Comparison of ENCODE assay signal across 1 cellular context in the genomic region with DNA sequence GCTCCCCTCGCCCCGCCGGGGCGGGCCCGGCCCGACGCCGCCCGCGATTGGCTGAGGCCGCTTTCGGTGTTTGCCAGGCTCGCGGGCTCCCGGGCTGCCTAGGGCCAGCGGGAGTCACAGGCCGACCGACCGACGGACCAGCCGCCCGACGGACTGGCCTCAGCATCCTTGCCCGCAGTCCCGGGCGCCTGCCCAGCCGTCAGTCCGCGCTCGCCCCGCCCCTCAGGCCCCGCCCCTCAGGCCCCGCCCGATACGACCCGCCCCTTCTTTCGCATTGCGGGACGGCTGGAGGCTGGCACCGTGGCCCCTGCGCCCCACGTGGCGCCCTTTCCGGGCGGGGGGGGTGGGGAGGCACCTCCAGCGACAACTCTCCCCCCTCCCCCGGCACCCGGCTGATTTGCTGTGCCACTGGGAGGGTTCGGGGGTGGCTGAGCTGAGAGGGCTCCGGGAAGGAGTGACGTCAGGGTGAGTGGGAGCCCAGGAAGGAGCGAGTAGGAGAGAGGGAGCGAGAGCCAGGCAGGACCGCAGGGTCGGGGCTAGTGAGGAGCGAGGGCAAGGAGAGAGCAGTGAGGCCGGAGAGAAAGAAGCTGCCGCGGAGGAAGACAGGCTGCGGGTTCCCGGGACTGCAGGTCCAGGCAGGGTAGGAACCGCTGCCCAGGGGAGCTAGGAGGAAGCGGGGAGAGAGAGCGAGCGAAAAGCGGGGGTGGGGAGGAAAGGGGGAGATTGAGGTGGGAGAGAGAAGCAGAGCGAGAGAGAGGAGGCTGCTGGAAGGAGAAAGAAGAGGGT.
TF ChIP-seq lines count a peak whose summit lies in the region.

A gene with protein sequence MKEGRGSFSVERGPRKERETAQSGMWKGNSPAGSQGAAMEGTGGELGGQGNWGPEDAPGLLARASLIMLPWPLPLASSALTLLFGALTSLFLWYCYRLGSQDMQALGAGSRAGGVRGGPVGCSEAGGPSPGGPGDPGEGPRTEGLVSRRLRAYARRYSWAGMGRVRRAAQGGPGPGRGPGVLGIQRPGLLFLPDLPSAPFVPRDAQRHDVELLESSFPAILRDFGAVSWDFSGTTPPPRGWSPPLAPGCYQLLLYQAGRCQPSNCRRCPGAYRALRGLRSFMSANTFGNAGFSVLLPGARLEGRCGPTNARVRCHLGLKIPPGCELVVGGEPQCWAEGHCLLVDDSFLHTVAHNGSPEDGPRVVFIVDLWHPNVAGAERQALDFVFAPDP (plus strand): TSS at position 387 of the 786 bp plus-strand sequence. CDS start 484 bp downstream, outside the sequence.

TF ChIP-seq in HepG2, 621 proteins besides CTCF, POLR2A, EP300 and RAD21 (continued from another document and continues in another):
- TF ChIP-seq, protein P1, sequence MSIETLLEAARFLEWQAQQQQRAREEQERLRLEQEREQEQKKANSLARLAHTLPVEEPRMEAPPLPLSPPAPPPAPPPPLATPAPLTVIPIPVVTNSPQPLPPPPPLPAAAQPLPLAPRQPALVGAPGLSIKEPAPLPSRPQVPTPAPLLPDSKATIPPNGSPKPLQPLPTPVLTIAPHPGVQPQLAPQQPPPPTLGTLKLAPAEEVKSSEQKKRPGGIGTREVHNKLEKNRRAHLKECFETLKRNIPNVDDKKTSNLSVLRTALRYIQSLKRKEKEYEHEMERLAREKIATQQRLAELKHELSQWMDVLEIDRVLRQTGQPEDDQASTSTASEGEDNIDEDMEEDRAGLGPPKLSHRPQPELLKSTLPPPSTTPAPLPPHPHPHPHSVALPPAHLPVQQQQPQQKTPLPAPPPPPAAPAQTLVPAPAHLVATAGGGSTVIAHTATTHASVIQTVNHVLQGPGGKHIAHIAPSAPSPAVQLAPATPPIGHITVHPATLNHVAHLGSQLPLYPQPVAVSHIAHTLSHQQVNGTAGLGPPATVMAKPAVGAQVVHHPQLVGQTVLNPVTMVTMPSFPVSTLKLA (IDR thresholded peaks at IDR 0.05), result peak; percentile 60; the same call in 1 of the 2 replicates
- no peak for TF ChIP-seq KAT2B (IDR thresholded peaks at IDR 0.05; ENCODE audit: borderline replicate concordance, low read depth, low read length)
- TF ChIP-seq HES4 (CRISPR knock-in tag; IDR thresholded peaks at IDR 0.05; ENCODE audit: borderline replicate concordance), result peak; percentile 95
- TF ChIP-seq, protein P2, sequence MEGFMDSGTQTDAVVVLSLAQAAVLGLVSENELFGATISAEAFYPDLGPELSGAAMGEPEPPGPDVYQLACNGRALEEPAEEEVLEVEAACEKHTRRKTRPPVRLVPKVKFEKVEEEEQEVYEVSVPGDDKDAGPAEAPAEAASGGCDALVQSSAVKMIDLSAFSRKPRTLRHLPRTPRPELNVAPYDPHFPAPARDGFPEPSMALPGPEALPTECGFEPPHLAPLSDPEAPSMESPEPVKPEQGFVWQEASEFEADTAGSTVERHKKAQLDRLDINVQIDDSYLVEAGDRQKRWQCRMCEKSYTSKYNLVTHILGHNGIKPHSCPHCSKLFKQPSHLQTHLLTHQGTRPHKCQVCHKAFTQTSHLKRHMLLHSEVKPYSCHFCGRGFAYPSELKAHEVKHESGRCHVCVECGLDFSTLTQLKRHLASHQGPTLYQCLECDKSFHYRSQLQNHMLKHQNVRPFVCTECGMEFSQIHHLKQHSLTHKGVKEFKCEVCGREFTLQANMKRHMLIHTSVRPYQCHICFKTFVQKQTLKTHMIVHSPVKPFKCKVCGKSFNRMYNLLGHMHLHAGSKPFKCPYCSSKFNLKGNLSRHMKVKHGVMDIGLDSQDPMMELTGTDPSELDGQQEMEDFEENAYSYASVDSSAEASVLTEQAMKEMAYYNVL (CRISPR knock-in tag; IDR thresholded peaks at IDR 0.05; ENCODE audit: borderline replicate concordance), result no peak; the same call in 1 of the 2 replicates
- peak; percentile 93 for TF ChIP-seq ZNF780A (CRISPR knock-in tag; IDR thresholded peaks at IDR 0.05)
- 0 out of 2 replicates have a peak, but pooled peaks have one; percentile 41 for TF ChIP-seq ZNF784 (CRISPR knock-in tag; IDR thresholded peaks at IDR 0.05; ENCODE audit: borderline replicate concordance)
- TF ChIP-seq ZNF280B (CRISPR knock-in tag; IDR thresholded peaks at IDR 0.05; ENCODE audit: borderline replicate concordance), result no peak
- no peak for TF ChIP-seq ATM (IDR thresholded peaks at IDR 0.05; ENCODE audit: borderline replicate concordance)
- peak; percentile 98 for TF ChIP-seq PTBP1 (IDR thresholded peaks at IDR 0.05; ENCODE audit: low read depth, low read length, poor library complexity, severe bottlenecking)
- TF ChIP-seq RARG (CRISPR knock-in tag; IDR thresholded peaks at IDR 0.05; ENCODE audit: low read depth), result peak; percentile 62; the same call in 1 of the 2 replicates
- TF ChIP-seq, protein P3, sequence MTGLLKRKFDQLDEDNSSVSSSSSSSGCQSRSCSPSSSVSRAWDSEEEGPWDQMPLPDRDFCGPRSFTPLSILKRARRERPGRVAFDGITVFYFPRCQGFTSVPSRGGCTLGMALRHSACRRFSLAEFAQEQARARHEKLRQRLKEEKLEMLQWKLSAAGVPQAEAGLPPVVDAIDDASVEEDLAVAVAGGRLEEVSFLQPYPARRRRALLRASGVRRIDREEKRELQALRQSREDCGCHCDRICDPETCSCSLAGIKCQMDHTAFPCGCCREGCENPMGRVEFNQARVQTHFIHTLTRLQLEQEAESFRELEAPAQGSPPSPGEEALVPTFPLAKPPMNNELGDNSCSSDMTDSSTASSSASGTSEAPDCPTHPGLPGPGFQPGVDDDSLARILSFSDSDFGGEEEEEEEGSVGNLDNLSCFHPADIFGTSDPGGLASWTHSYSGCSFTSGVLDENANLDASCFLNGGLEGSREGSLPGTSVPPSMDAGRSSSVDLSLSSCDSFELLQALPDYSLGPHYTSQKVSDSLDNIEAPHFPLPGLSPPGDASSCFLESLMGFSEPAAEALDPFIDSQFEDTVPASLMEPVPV (CRISPR knock-in tag; IDR thresholded peaks at IDR 0.05), result peak; percentile 74
- TF ChIP-seq, protein P4, sequence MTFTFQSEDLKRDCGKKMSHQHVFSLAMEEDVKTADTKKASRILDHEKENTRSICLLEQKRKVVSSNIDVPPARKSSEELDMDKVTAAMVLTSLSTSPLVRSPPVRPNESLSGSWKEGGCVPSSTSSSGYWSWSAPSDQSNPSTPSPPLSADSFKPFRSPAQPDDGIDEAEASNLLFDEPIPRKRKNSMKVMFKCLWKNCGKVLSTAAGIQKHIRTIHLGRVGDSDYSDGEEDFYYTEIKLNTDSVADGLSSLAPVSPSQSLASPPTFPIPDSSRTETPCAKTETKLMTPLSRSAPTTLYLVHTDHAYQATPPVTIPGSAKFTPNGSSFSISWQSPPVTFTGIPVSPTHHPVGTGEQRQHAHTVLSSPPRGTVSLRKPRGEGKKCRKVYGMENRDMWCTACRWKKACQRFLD (CRISPR knock-in tag; IDR thresholded peaks at IDR 0.05; ENCODE audit: borderline replicate concordance), result no peak; the same call in 1 of the 2 replicates
- no peak for TF ChIP-seq NFIC (IDR thresholded peaks at IDR 0.05; ENCODE audit: low read length)
- peak; percentile 92 for TF ChIP-seq REL (CRISPR knock-in tag; conservative IDR thresholded peaks at IDR 0.05)
- peak in 1 of 2 experiments; percentile 13; a peak in 1 of 4 replicates for TF ChIP-seq ATF4 (CRISPR knock-in tag; IDR thresholded peaks at IDR 0.05)
- no peak for TF ChIP-seq PAF1 (CRISPR knock-in tag; IDR thresholded peaks at IDR 0.05)
- TF ChIP-seq ZNF781 (CRISPR knock-in tag; IDR thresholded peaks at IDR 0.05; ENCODE audit: borderline replicate concordance, not compliant biosample characterization), result peak; percentile 56
- TF ChIP-seq ZNF776 (CRISPR knock-in tag; IDR thresholded peaks at IDR 0.05), result peak; percentile 91; the same call in 1 of the 2 replicates
- TF ChIP-seq ZNF430 (CRISPR knock-in tag; IDR thresholded peaks at IDR 0.05), result peak; percentile 96
- TF ChIP-seq ATF2 (CRISPR knock-in tag; IDR thresholded peaks at IDR 0.05), result 0 out of 2 replicates have a peak, but pooled peaks have one; percentile 76
- peak; percentile 85; the same call in 1 of the 2 replicates for TF ChIP-seq REXO4 (CRISPR knock-in tag; IDR thresholded peaks at IDR 0.05; ENCODE audit: borderline replicate concordance)
- TF ChIP-seq, protein P5, sequence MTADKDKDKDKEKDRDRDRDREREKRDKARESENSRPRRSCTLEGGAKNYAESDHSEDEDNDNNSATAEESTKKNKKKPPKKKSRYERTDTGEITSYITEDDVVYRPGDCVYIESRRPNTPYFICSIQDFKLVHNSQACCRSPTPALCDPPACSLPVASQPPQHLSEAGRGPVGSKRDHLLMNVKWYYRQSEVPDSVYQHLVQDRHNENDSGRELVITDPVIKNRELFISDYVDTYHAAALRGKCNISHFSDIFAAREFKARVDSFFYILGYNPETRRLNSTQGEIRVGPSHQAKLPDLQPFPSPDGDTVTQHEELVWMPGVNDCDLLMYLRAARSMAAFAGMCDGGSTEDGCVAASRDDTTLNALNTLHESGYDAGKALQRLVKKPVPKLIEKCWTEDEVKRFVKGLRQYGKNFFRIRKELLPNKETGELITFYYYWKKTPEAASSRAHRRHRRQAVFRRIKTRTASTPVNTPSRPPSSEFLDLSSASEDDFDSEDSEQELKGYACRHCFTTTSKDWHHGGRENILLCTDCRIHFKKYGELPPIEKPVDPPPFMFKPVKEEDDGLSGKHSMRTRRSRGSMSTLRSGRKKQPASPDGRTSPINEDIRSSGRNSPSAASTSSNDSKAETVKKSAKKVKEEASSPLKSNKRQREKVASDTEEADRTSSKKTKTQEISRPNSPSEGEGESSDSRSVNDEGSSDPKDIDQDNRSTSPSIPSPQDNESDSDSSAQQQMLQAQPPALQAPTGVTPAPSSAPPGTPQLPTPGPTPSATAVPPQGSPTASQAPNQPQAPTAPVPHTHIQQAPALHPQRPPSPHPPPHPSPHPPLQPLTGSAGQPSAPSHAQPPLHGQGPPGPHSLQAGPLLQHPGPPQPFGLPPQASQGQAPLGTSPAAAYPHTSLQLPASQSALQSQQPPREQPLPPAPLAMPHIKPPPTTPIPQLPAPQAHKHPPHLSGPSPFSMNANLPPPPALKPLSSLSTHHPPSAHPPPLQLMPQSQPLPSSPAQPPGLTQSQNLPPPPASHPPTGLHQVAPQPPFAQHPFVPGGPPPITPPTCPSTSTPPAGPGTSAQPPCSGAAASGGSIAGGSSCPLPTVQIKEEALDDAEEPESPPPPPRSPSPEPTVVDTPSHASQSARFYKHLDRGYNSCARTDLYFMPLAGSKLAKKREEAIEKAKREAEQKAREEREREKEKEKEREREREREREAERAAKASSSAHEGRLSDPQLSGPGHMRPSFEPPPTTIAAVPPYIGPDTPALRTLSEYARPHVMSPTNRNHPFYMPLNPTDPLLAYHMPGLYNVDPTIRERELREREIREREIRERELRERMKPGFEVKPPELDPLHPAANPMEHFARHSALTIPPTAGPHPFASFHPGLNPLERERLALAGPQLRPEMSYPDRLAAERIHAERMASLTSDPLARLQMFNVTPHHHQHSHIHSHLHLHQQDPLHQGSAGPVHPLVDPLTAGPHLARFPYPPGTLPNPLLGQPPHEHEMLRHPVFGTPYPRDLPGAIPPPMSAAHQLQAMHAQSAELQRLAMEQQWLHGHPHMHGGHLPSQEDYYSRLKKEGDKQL (CRISPR knock-in tag; IDR thresholded peaks at IDR 0.05; ENCODE audit: low read depth), result no peak
- 0 out of 2 replicates have a peak, but pooled peaks have one; percentile 25 for TF ChIP-seq NR1H2 (CRISPR knock-in tag; IDR thresholded peaks at IDR 0.05; ENCODE audit: borderline replicate concordance, low read depth)
- no peak for TF ChIP-seq MLLT10 (CRISPR knock-in tag; IDR thresholded peaks at IDR 0.05)
- peak; percentile 87 for TF ChIP-seq MAX (IDR thresholded peaks at IDR 0.05)
- no peak for TF ChIP-seq SUZ12 (IDR thresholded peaks at IDR 0.05; ENCODE audit: low read depth, low read length)
- TF ChIP-seq ATAD3A (CRISPR knock-in tag; IDR thresholded peaks at IDR 0.05), result no peak
- TF ChIP-seq SNAPC2 (CRISPR knock-in tag; IDR thresholded peaks at IDR 0.05), result no peak
- TF ChIP-seq ZNF660 (CRISPR knock-in tag; IDR thresholded peaks at IDR 0.05; ENCODE audit: borderline replicate concordance, low read depth), result no peak
- TF ChIP-seq SRSF4 (IDR thresholded peaks at IDR 0.05; ENCODE audit: low read depth, low read length, poor library complexity, severe bottlenecking), result no peak
- TF ChIP-seq ZNF737 (CRISPR knock-in tag; IDR thresholded peaks at IDR 0.05; ENCODE audit: borderline replicate concordance), result no peak
- TF ChIP-seq ZFYVE20 (CRISPR knock-in tag; IDR thresholded peaks at IDR 0.05; ENCODE audit: borderline replicate concordance, low read depth), result peak; percentile 92; the same call in 1 of the 2 replicates
- TF ChIP-seq ZNF674 (CRISPR knock-in tag; IDR thresholded peaks at IDR 0.05; ENCODE audit: low read depth), result peak; percentile 91; the same call in 1 of the 2 replicates
- TF ChIP-seq ZMYM4 (CRISPR knock-in tag; IDR thresholded peaks at IDR 0.05), result peak; percentile 84; the same call in 1 of the 2 replicates
- no peak; the same call in none of the 2 replicates for TF ChIP-seq ZC3H13 (CRISPR knock-in tag; IDR thresholded peaks at IDR 0.05)
